In the genomic region with DNA sequence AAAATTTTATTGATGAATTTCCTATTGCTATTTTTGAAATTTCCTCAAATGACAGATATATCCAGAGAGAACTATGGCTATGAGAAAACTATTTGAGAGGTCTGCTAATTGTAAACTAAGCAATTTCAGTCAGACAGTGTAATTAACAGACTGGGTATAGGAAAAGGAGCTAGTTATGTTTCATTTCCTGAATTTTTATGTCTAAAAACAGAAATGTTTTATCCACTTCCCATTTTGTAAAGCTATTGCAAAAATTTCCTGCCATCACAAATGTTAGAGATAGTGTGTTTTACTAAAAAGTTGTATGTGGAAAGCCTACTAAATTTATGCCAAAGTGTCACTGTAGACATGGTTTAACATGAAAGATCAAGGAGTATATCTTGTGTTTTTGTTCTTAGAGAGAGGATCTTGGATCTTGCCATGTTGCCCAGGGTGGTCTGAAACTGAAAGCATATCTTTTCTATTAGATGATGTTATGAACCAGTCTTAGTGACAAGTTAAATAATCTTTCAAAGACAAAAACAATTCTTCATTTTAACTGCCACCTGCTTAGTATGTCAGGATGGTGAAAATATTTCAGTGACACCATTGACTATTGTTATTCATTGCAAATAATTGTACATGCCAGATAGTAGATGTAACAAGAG, we compare ENCODE assay signal across 16 cellular contexts. TPM values are rescaled to one million over a fixed set of nuclear protein-coding genes. Genes with fewer than 3 reads are reported as not detected.
DNase-seq lines count a peak whose midpoint lies in the region; ATAC-seq and TF ChIP-seq lines count a peak whose summit lies in the region.
"Had no signal": no experiment of that assay in that cellular context is flagged by ENCODE, and none has a peak within 500 bp of the region (broad histone marks: within the 10 kb centered on the region; RNA-seq: fewer than 3 reads in every experiment).

No MANE protein-coding gene starts in this region.

- H3K27me3 Mint-ChIP-seq in memory B cell: no peaks in the 10 kb centered on the region
- H3K27me3 Mint-ChIP-seq in mesothelial cell of epicardium (ENCODE audit: low read depth): no peaks in the 10 kb centered on the region

- H3K9me3 Mint-ChIP-seq in memory B cell: no peaks in the 10 kb centered on the region
- no peaks in the 10 kb centered on the region for H3K9me3 Mint-ChIP-seq in mesothelial cell of epicardium
- H3K9me3 Mint-ChIP-seq: activated T-cell treated with anti-CD3 and anti-CD28 coated beads, Interleukin-2, amount 50 U/mL, for 72 hours; T-cell had no signal

- H3K4me1 Mint-ChIP-seq in memory B cell (peaks cover 7% of the 10 kb centered on the region), mesothelial cell of epicardium (peaks cover 13% of the 10 kb centered on the region)

- H3K27ac Mint-ChIP-seq in memory B cell (peak overlapping the region; percentile 14), mesothelial cell of epicardium (no peak overlapping the region)
- H3K27ac Mint-ChIP-seq: activated T-cell treated with anti-CD3 and anti-CD28 coated beads, Interleukin-2, amount 50 U/mL, for 72 hours; CD4-positive, CD25-positive, alpha-beta regulatory T cell; T-cell had no signal

- peak; percentile 77 for ATAC-seq in GM18511 (IDR thresholded peaks at IDR 0.05; ENCODE audit: unreplicated experiment)
- peak; percentile 62 for ATAC-seq in HG02642 (IDR thresholded peaks at IDR 0.05; ENCODE audit: poor library complexity, unreplicated experiment)
- peak; percentile 56 for ATAC-seq in memory B cell (ENCODE audit: low read depth)
- ATAC-seq: activated T-cell treated with anti-CD3 and anti-CD28 coated beads, Interleukin-2, amount 50 U/mL, for 72 hours; left colon; T-cell had no signal

- no peak for TF ChIP-seq CTCF in mesothelial cell of epicardium (IDR thresholded peaks at IDR 0.05; ENCODE audit: unreplicated experiment)

- DNase-seq in MV-4-11 (lab: John Stamatoyannopoulos, UW) (peak; percentile 95), memory B cell (ENCODE audit: low spot score in 2 of 2) (no peak), NCI-H146 (lab: John Stamatoyannopoulos, UW) (no peak), mesothelial cell of epicardium (ENCODE audit: low spot score in 2 of 2, unreplicated experiment in 2 of 2) (no peak), NCI-H2171 treated with DMSO at 0.1 percent for 48 hours (lab: John Stamatoyannopoulos, UW) (no peak), kidney tubule cell (ENCODE audit: low spot score) (no peak)
- DNase-seq: activated CD4-positive, alpha-beta T cell treated with anti-CD3 and anti-CD28 coated beads for 4 hours; activated T-cell treated with anti-CD3 and anti-CD28 coated beads, Interleukin-2, amount 50 U/mL, for 72 hours; CD4-positive, CD25-positive, alpha-beta regulatory T cell; KG1; left colon; NCI-H2081 treated with DMSO at 0.1 percent for 48 hours; small intestine; T-cell had no signal

- H3K36me3 Mint-ChIP-seq in memory B cell (no peaks in the 10 kb centered on the region), mesothelial cell of epicardium (no peaks in the 10 kb centered on the region)
- H3K36me3 Mint-ChIP-seq: CD4-positive, CD25-positive, alpha-beta regulatory T cell; T-cell had no signal

- H3K4me3 Mint-ChIP-seq in memory B cell (no peak overlapping the region), mesothelial cell of epicardium (no peak overlapping the region)
- H3K4me3 Mint-ChIP-seq: activated T-cell treated with anti-CD3 and anti-CD28 coated beads, Interleukin-2, amount 50 U/mL, for 72 hours; CD4-positive, CD25-positive, alpha-beta regulatory T cell; T-cell had no signal

RNA-seq across cellular contexts. Expression of gene ITPRID2, which starts 40.5 kb away (rescaled TPM):
- total RNA-seq in mesothelial cell of epicardium: 67.4 to 72.3 TPM (median 71.0 TPM) in 3 replicates
